1 cellular context compared by ENCODE assay signal in genomic region chr9:86503926-86504325, GRCh38.
TF ChIP-seq lines count a peak whose summit lies in the region.

No MANE protein-coding gene starts in this region.

TF ChIP-seq in IMR-90, 13 proteins besides CTCF, POLR2A, EP300 and RAD21:
- TF ChIP-seq CHD1 (IDR thresholded peaks at IDR 0.05; ENCODE audit: low read depth, low read length), result no peak
- TF ChIP-seq RFX5 (IDR thresholded peaks at IDR 0.05; ENCODE audit: low read depth, low read length), result no peak
- no peak for TF ChIP-seq ELK1 (IDR thresholded peaks at IDR 0.05; ENCODE audit: borderline replicate concordance, low read depth, low read length)
- TF ChIP-seq MAFK (IDR thresholded peaks at IDR 0.05; ENCODE audit: low read depth, low read length), result no peak
- no peak for TF ChIP-seq USF2 (IDR thresholded peaks at IDR 0.05; ENCODE audit: low read depth, low read length)
- TF ChIP-seq SMC3 (IDR thresholded peaks at IDR 0.05; ENCODE audit: low read depth, low read length), result no peak
- no peak for TF ChIP-seq MXI1 (IDR thresholded peaks at IDR 0.05; ENCODE audit: borderline replicate concordance, low read depth, low read length)
- no peak for TF ChIP-seq MAZ (IDR thresholded peaks at IDR 0.05; ENCODE audit: borderline replicate concordance, low read depth, low read length)
